ENCODE assay signal across 8 cellular contexts in the genomic region with DNA sequence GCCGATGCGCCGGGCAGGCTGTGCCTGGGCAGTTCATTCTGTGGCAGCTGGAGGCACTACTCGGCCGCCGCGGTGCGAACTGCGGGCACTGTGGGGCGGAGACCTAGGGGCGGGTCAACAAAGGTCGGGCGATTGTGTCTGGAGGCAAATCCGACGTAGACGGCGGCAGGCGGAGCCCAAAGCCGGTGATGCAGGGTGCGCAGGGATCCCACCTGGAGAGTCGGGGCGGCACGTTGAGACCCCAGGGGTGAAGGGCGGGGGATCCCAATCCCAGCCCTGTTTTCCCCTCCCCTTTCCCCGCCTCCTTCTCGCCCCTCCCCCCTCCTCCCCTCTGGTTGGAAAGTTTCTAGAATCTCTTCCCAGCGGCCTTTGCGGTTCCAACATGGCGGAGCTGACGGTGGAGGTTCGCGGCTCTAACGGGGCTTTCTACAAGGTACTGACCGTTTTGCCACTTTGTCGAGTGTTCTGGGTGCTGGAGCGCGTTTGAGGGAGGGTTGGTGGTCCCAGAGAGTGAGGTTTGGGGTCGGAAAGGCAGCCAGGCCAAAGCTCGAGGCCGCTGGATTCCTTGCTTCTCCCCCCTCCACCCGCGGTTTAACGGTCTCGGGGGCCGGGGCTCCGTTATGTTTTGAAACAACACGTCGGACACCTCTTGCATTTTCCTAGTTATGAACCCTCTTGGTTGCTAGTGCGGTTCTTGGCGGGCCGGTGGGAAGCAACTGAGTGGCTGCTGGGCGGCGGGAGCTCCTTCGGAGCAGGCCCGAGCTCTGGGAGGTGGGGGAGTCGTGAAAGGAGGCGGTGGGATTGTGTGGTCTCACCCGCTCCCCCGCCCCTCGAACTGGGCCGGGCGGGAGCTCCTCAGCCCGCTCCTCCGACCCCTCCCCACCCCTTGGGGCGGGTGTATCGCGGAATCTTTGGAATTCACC. TPM values are rescaled to one million over a fixed set of nuclear protein-coding genes. Genes with fewer than 3 reads are reported as not detected.
A peak's percentile ranks its signal among the peaks of the same experiment; 100 is the strongest.
DNase-seq lines count a peak whose midpoint lies in the region; ATAC-seq, FAIRE-seq and TF ChIP-seq lines count a peak whose summit lies in the region.

A gene (plus strand): TSS at position 367 of the 923 bp plus-strand sequence. CDS start 16 bp downstream, at position 383.

- H2BK12ac ChIP-seq in H1 (ENCODE audit: low read depth, low read length): peak within 1 kb of the TSS; percentile 85; the same call in 1 of the 2 replicates

- peak within 1 kb of the TSS; percentile 7 for H4K91ac ChIP-seq in H1 (replicated peaks; ENCODE audit: insufficient read length, low read length)

- H2BK20ac ChIP-seq in H1 (ENCODE audit: low read length): no peak within 1 kb of the TSS

- TF ChIP-seq EP300 in H1 (IDR thresholded peaks at IDR 0.05; ENCODE audit: borderline replicate concordance in 1 of 2, low read depth in 2 of 2, low read length in 2 of 2): peak in 1 of 2 experiments; percentile 83; a peak in 1 of 3 replicates

- H3K4me3 ChIP-seq in Caco-2 (ENCODE audit: low read depth, low read length) (peak within 1 kb of the TSS; percentile 68), H1 (ENCODE audit: extremely low read depth in 1 of 4, insufficient read depth in 2 of 4, low read depth in 3 of 4, low read length in 4 of 4) (peak within 1 kb of the TSS; percentile 91 to 99 (median 97)), mesendoderm (ENCODE audit: low read length) (peak within 1 kb of the TSS; percentile 92)

- peaks cover 21% of the 10 kb centered on the region for H3K4me1 ChIP-seq in Caco-2
- H3K4me1 ChIP-seq in H1 (replicated peaks in 1 of 4; ENCODE audit: control insufficient read depth in 3 of 4, insufficient read depth in 4 of 4, low read length in 3 of 4): peaks cover 0 to 4% (median 1%) of the 10 kb centered on the region in 4 experiments; a peak in 5 of 7 replicates
- H3K4me1 ChIP-seq in mesendoderm (ENCODE audit: control insufficient read depth, low read depth, low read length): peaks cover 2% of the 10 kb centered on the region

- intact Hi-C loops in Caco-2 (cut with micrococcal nuclease; ENCODE audit: unreplicated experiment): loop anchor here (1.0 kb wide), 1 partner anchor 77 kb away; a partner anchor contains a TSS

- H3K27ac Mint-ChIP-seq in Caco-2 (ENCODE audit: unreplicated experiment): peak within 1 kb of the TSS; percentile 94

- H2AFZ ChIP-seq in H1 (ENCODE audit: low read length): peak within 1 kb of the TSS; percentile 93

- H3K4me1 Mint-ChIP-seq in Caco-2 (ENCODE audit: low read depth, unreplicated experiment): no peaks in the 10 kb centered on the region

- POLR2A ChIA-PET in Caco-2 (lab: Charles Lee): interaction anchor here (0.6 kb wide), 2 partner anchors 20 to 53 kb away, joined by 4 to 10 read pairs; no protein-coding TSS in a partner anchor
- POLR2A ChIA-PET in H1 (lab: Charles Lee; ENCODE audit: partially characterized antibody): interaction anchor here (0.6 to 3.4 kb wide), 24 partner anchors 9 to 163 kb away, joined by 3 to 18 read pairs (median 4); a partner anchor contains a TSS

- ATAC-seq in GM21360 (IDR thresholded peaks at IDR 0.05; ENCODE audit: unreplicated experiment): peak; percentile 99

- H3K4me2 ChIP-seq in H1 (ENCODE audit: insufficient read depth in 1 of 2, low read depth in 2 of 2, low read length in 2 of 2) (peak within 1 kb of the TSS; percentile 54 to 77), mesendoderm (ENCODE audit: low read length) (peak within 1 kb of the TSS; percentile 67)

- H3K36me3 ChIP-seq in Caco-2 (ENCODE audit: control insufficient read depth, insufficient read depth, low read length) (no peaks in the 10 kb centered on the region), H1 (ENCODE audit: control insufficient read depth in 2 of 4, insufficient read depth in 4 of 4, low read length in 3 of 4) (peaks cover 0 to 23% (median 6%) of the 10 kb centered on the region in 4 experiments; a peak in 2 of 8 replicates), mesendoderm (ENCODE audit: control insufficient read depth, insufficient read depth, low read length) (no peaks in the 10 kb centered on the region)

- CTCF ChIA-PET in Caco-2 (lab: Charles Lee): interaction anchor here (0.5 to 1.3 kb wide), 3 partner anchors 77 to 1707 kb away, joined by 3 to 4 read pairs (median 3); a partner anchor contains a TSS
- CTCF ChIA-PET in H1 (lab: Charles Lee; ENCODE audit: partially characterized antibody): interaction anchor here (0.8 to 2.8 kb wide), 15 partner anchors 10 to 162 kb away, joined by 3 to 16 read pairs (median 4); no protein-coding TSS in a partner anchor

- no peak within 1 kb of the TSS for H3K14ac ChIP-seq in H1 (ENCODE audit: insufficient read length)

- H3K79me2 ChIP-seq in H1 (ENCODE audit: control insufficient read depth in 1 of 2, insufficient read depth in 2 of 2, low read length in 2 of 2): peaks cover 47 to 51% of the 10 kb centered on the region in 2 experiments
- H3K79me2 ChIP-seq in mesendoderm (ENCODE audit: control insufficient read depth, insufficient read depth, low read length): peaks cover 47% of the 10 kb centered on the region

- H3K23ac ChIP-seq in H1 (ENCODE audit: insufficient read length): no peak within 1 kb of the TSS
- peak within 1 kb of the TSS; percentile 89 for H3K23ac ChIP-seq in mesendoderm (ENCODE audit: low read length)

- H3K27me3 ChIP-seq in Caco-2 (replicated peaks; ENCODE audit: control insufficient read depth, insufficient read depth, low read length): no peaks in the 10 kb centered on the region
- H3K27me3 ChIP-seq in H1 (replicated peaks in 1 of 4; ENCODE audit: control insufficient read depth in 3 of 4, extremely low read depth in 1 of 4, insufficient read depth in 3 of 4, low read length in 3 of 4): no peaks in the 10 kb centered on the region
- no peaks in the 10 kb centered on the region for H3K27me3 ChIP-seq in mesendoderm (ENCODE audit: insufficient read depth, low read length, poor library complexity)

- peak within 1 kb of the TSS; percentile 98 for H2BK5ac ChIP-seq in H1 (ENCODE audit: low read depth, low read length)
- H2BK5ac ChIP-seq in mesendoderm (ENCODE audit: low read length): peak within 1 kb of the TSS; percentile 96

- no peak within 1 kb of the TSS for H2BK15ac ChIP-seq in H1 (ENCODE audit: low read length)
- H2BK15ac ChIP-seq in mesendoderm (replicated peaks; ENCODE audit: low read depth): no peak within 1 kb of the TSS

- H4K8ac ChIP-seq in H1 (ENCODE audit: extremely low read depth, insufficient read depth, low read length) (peak within 1 kb of the TSS; percentile 96), mesendoderm (ENCODE audit: low read depth, low read length) (peak within 1 kb of the TSS; percentile 60)

- no peak for FAIRE-seq in H1 (lab: Jason Lieb, UNC)

- H3K23me2 ChIP-seq in H1 (ENCODE audit: low read depth, low read length): no peaks in the 10 kb centered on the region

- WGBS in H1 (ENCODE audit: extremely low coverage in 1 of 2, insufficient coverage in 1 of 2, insufficient read length in 1 of 2, insufficient replicate concordance in 2 of 2, low coverage in 1 of 2, low lambda C conversion rate in 2 of 2, missing lambda C conversion rate in 1 of 2), 2 experiments: 1% methylated on average over 47 of the region's 67 CpGs; no CpG with 5 or more reads in 1 of the 2 experiments
- WGBS in mesendoderm (ENCODE audit: extremely low coverage, insufficient coverage, low lambda C conversion rate): no CpG with 5 or more reads among the region's 67 CpGs

- no peak within 1 kb of the TSS for H3K4ac ChIP-seq in H1 (replicated peaks; ENCODE audit: insufficient read length, low read depth, low read length)
- H3K4ac ChIP-seq in mesendoderm (ENCODE audit: low read depth, low read length): peak within 1 kb of the TSS; percentile 98

- no peak within 1 kb of the TSS for H2AK5ac ChIP-seq in H1 (ENCODE audit: low read depth, low read length)
- H2AK5ac ChIP-seq in mesendoderm (ENCODE audit: low read length): no peak within 1 kb of the TSS

- H3K9me3 ChIP-seq in Caco-2 (no peaks in the 10 kb centered on the region), H1 (ENCODE audit: insufficient read depth in 2 of 2, low read depth in 1 of 2, low read length in 1 of 2) (no peaks in the 10 kb centered on the region)

- peak within 1 kb of the TSS; percentile 98 for H3K4me3 Mint-ChIP-seq in Caco-2 (ENCODE audit: unreplicated experiment)

- peak within 1 kb of the TSS; percentile 74 to 99 (median 98) for H3K9ac ChIP-seq in H1 (replicated peaks in 1 of 4; ENCODE audit: extremely low read depth in 1 of 4, low read depth in 3 of 4, low read length in 3 of 4)
- peak within 1 kb of the TSS; percentile 99 for H3K9ac ChIP-seq in mesendoderm (ENCODE audit: low read length)

- no peak within 1 kb of the TSS for H2BK120ac ChIP-seq in H1 (replicated peaks; ENCODE audit: low read depth, low read length)
- H2BK120ac ChIP-seq in mesendoderm (ENCODE audit: low read depth, low read length): no peak within 1 kb of the TSS

- H3K18ac ChIP-seq in H1 (ENCODE audit: extremely low read depth, low read length) (peak within 1 kb of the TSS; percentile 99), mesendoderm (ENCODE audit: low read length) (peak within 1 kb of the TSS; percentile 94)

- TF ChIP-seq CTCF in Caco-2 (IDR thresholded peaks at IDR 0.05; ENCODE audit: insufficient read depth in 1 of 2, low read depth in 1 of 2, low read length in 1 of 2, severe bottlenecking in 1 of 2, unreplicated experiment in 1 of 2): peak; percentile 57 to 78
- peak; percentile 54 to 80 (median 75) for TF ChIP-seq CTCF in H1 (IDR thresholded peaks at IDR 0.05; ENCODE audit: control extremely low read depth in 1 of 3, insufficient read depth in 1 of 3, low read depth in 1 of 3, low read length in 3 of 3)

- no peaks in the 10 kb centered on the region for H3K27me3 Mint-ChIP-seq in Caco-2 (ENCODE audit: insufficient read depth, unreplicated experiment)

- H3K27ac ChIP-seq in H1 (ENCODE audit: low read depth, low read length) (peak within 1 kb of the TSS; percentile 99), mesendoderm (ENCODE audit: low read depth, low read length) (peak within 1 kb of the TSS; percentile 99)

- H4K5ac ChIP-seq in H1 (ENCODE audit: insufficient read length, low read depth, low read length): peak within 1 kb of the TSS; percentile 49
- H4K5ac ChIP-seq in mesendoderm (ENCODE audit: low read length): no peak within 1 kb of the TSS

- peak; percentile 92 to 93 for DNase-seq in Caco-2
- peak; percentile 94 for DNase-seq in HT1080 (ENCODE audit: low read depth)
- peak; percentile 97 to 98 for DNase-seq in NOMO-1 (lab: John Stamatoyannopoulos, UW; ENCODE audit: unreplicated experiment in 2 of 2)
- DNase-seq in activated CD8-positive, alpha-beta memory T cell treated with anti-CD3 and anti-CD28 coated beads for 4 hours (ENCODE audit: low read depth in 2 of 2): peak; percentile 72 to 77
- peak; percentile 94 to 96 for DNase-seq in H1 (ENCODE audit: low read depth in 1 of 2, low spot score in 2 of 2)
- peak; percentile 98 for DNase-seq in mesendoderm
- DNase-seq in stimulated activated CD8-positive, alpha-beta memory T cell treated with anti-CD3 and anti-CD28 coated beads, Interleukin-15, amount 100 ng/mL, for 24 hours (ENCODE audit: low read depth): peak; percentile 74

- peak; percentile 77 to 96 for TF ChIP-seq POLR2A in H1 (IDR thresholded peaks at IDR 0.05; ENCODE audit: control extremely low read depth in 1 of 2, low read depth in 2 of 2, low read length in 2 of 2)

- no peaks in the 10 kb centered on the region for H3K79me1 ChIP-seq in H1 (ENCODE audit: low read depth, low read length)
- no peaks in the 10 kb centered on the region for H3K79me1 ChIP-seq in mesendoderm (ENCODE audit: low read length)

- BruUV-seq in Caco-2 (replicated peaks; lab: Mats Ljungman, UMichigan): no TSS peak

- TF ChIP-seq RAD21 in H1 (IDR thresholded peaks at IDR 0.05 in 1 of 2, conservative IDR thresholded peaks at IDR 0.05 in 1 of 2; ENCODE audit: low read depth in 2 of 2, low read length in 2 of 2): peak; percentile 46 to 54

- H3K9me3 Mint-ChIP-seq in Caco-2 (ENCODE audit: unreplicated experiment): no peaks in the 10 kb centered on the region

- peaks cover 26 to 27% of the 10 kb centered on the region in 2 experiments for H4K20me1 ChIP-seq in H1 (replicated peaks in 1 of 2; ENCODE audit: control insufficient read depth in 1 of 2, insufficient read depth in 2 of 2, low read length in 2 of 2)

- peak within 1 kb of the TSS; percentile 37 for H3K56ac ChIP-seq in H1 (replicated peaks; ENCODE audit: insufficient read length, low read depth, low read length)
- H3K56ac ChIP-seq in mesendoderm (ENCODE audit: low read length): peak within 1 kb of the TSS; percentile 100

- peaks cover 12% of the 10 kb centered on the region for H3K36me3 Mint-ChIP-seq in Caco-2 (ENCODE audit: insufficient read depth, unreplicated experiment)

RNA-seq across cellular contexts. Expression of the gene that starts here (rescaled TPM):
- 126 and 137 TPM in 2 replicates for total RNA-seq in Caco-2 (2022)
- 162 and 168 TPM in 2 replicates for total RNA-seq in HT1080 (2014; rRNA removed; shearing (Covaris generic))
- polyA plus RNA-seq in HT1080 (2015; cell fraction: cytosol; rRNA removed): 260 and 304 TPM in 2 replicates
- 335 and 374 TPM in 2 replicates for polyA plus RNA-seq in HT1080 (2015; cell fraction: nucleus; rRNA removed)
- total RNA-seq in H1 (2021; fragmentation: NEBNext Ultra II Directional; extraction: Animal tissue kit (Norgen Biotek cat#: 25700)): 264 and 283 TPM in 2 replicates
- 80.4 and 108 TPM in 2 replicates for polyA plus RNA-seq in H1 (2011; rRNA removed)
- 203 TPM for polyA plus RNA-seq in H1 (2011; cell fraction: cytosol; rRNA removed)
- polyA plus RNA-seq in H1 (2011; cell fraction: nucleus; rRNA removed): 112 TPM
- polyA plus RNA-seq in H1 (2012, experiment 1 of 2): 197 to 222 TPM (median 212 TPM) in 4 replicates
- 16.1 TPM for polyA plus RNA-seq in H1 (2012, experiment 2 of 2)
- 190 TPM for polyA plus RNA-seq in H1 (2013, experiment 1 of 2)
- 185 TPM for polyA plus RNA-seq in H1 (2013, experiment 2 of 2)
- polyA minus RNA-seq in H1 (2011; rRNA and poly(A)+ RNA removed): 278 and 279 TPM in 2 replicates
- 159 TPM for polyA minus RNA-seq in H1 (2011; cell fraction: cytosol; rRNA and poly(A)+ RNA removed)
- polyA minus RNA-seq in H1 (2011; cell fraction: nucleus; rRNA and poly(A)+ RNA removed): 248 TPM
- polyA plus RNA-seq in mesendoderm (2013, experiment 1 of 2): 186 TPM
- 188 TPM for polyA plus RNA-seq in mesendoderm (2013, experiment 2 of 2)

Comparison
In these comparisons a context has a peak if more than half of its experiments do, and no peak if none do; other contexts are left out.
1. Peak in every context shown above with its lines: DNase-seq, ATAC-seq, H3K4me3 ChIP-seq and H3K27ac ChIP-seq.